ENCODE assay signal across 16 cellular contexts in the genomic region with DNA sequence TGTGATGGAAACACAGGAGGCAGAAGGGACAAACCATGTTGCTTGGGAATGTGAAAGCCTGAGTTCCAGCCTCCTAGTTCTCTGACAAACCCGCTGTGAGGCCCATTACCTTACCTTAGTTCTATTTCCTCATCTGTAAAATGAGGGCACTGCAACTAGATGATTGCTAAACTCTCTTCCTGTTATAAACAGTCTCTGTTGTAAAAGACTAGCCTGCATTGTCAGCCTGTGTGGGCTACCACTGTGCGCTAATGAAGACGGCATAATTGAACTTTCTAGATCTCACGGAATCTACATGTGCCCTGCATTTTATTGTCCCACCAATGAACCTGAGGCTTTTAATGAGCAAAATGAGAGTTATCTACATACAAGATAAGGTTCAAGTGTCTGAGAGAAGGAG.
"Had no signal": no experiment of that assay in that cellular context is flagged by ENCODE, and none has a peak within 500 bp of the region (broad histone marks: within the 10 kb centered on the region; RNA-seq: fewer than 3 reads in every experiment).

No MANE protein-coding gene starts in this region.

- H3K4me2 ChIP-seq: hepatocyte had no signal

- H3K36me3 ChIP-seq: pancreas, right lobe of liver had no signal

- H3K79me2 ChIP-seq: hepatocyte had no signal

- ATAC-seq: activated CD8-positive, alpha-beta T cell treated with anti-CD3 and anti-CD28 coated beads for 36 hours; body of pancreas; pancreas; right lobe of liver had no signal

- H2AFZ ChIP-seq: hepatocyte had no signal

- H3K27ac ChIP-seq: body of pancreas, hepatocyte, pancreas, right lobe of liver, testis had no signal

- H3K4me1 ChIP-seq: body of pancreas, pancreas, right lobe of liver, testis had no signal

- H3K4me3 ChIP-seq: body of pancreas, hepatocyte, pancreas, right lobe of liver, testis had no signal

- DNase-seq: activated CD4-positive, alpha-beta T cell treated with anti-CD3 and anti-CD28 coated beads for 48 hours; activated CD4-positive, CD25-positive, alpha-beta regulatory T cell; activated CD8-positive, alpha-beta T cell treated with anti-CD3 and anti-CD28 coated beads for 36 hours; activated naive CD4-positive, alpha-beta T cell treated with anti-CD3 and anti-CD28 coated beads for 36 hours; activated T-cell treated with anti-CD3 and anti-CD28 coated beads, Interleukin-2, amount 50 U/mL, for 24 hours; body of pancreas; dermis blood vessel endothelial cell; effector memory CD4-positive, alpha-beta T cell; mesenchymal stem cell; natural killer cell; pancreas; right lobe of liver; small intestine; stimulated activated CD4-positive, alpha-beta T cell treated with anti-CD3 and anti-CD28 coated beads, Interleukin-4, amount 100 ng/mL, for 1 hour; testis had no signal

- H3K27me3 ChIP-seq: body of pancreas, hepatocyte, pancreas, right lobe of liver, testis had no signal

- H3K9me3 ChIP-seq: body of pancreas, pancreas, right lobe of liver, testis had no signal
